8 cellular contexts compared by ENCODE assay signal in the genomic region with DNA sequence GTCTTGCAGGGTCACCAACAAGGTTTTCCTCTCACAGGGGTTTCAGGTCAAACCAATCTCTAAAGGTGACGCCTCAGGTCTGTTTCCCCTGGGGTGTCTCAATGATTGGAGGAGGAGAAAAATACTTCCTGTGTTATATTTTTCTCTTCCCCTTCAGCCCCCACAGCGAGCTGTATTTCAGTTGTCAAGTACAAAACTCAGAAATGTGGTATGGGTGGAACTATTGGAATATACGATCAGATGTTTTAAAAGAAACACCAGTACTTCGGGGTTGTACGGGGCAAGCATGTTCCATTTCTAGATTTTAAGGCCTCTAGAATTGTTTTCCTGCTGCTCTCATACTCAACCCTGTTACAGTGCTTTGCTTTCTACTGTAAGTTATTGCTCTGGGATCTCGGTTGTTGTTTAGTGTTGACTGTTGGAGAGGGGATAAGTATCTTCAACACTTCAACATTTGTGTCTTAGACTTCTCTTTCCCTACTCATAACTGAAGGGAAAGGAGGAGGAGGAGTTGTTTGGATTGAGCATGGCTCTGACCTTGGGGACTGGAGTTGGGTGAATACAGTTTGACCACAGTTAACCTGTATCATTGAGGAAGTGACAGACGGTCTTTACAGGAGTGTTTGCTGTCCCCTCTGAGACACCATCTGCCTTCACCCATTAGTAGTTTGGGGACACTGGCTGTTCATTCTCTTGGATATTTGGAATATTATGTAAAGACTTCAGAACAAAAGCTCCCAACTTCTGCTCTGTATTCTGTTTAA. TPM values are rescaled to one million over a fixed set of nuclear protein-coding genes. Genes with fewer than 3 reads are reported as not detected.
DNase-seq lines count a peak whose midpoint lies in the region; ATAC-seq and TF ChIP-seq lines count a peak whose summit lies in the region.

No MANE protein-coding gene starts in this region.

- intact Hi-C loops in Right ventricle myocardium superior (cut with DNase I), result loop anchor here (5.0 kb wide), 1 partner anchor 36 kb away; no protein-coding TSS in a partner anchor

- H3K27ac ChIP-seq in right atrium auricular region (peak overlapping the region; percentile 97 to 98), OCI-LY1 (ENCODE audit: low read depth, low read length, poor library complexity, severe bottlenecking) (no peak overlapping the region)

- H3K27me3 ChIP-seq in right atrium auricular region, result no peaks in the 10 kb centered on the region
- H3K27me3 ChIP-seq in OCI-LY1 (ENCODE audit: insufficient read depth, low read length), result no peaks in the 10 kb centered on the region
- H3K27me3 ChIP-seq in neuron (ENCODE audit: insufficient read depth, low read length), result peaks cover 20% of the 10 kb centered on the region

- no peaks in the 10 kb centered on the region for H3F3A ChIP-seq in OCI-LY1 (ENCODE audit: insufficient read depth, low read length)

- DNase-seq in right atrium auricular region (ENCODE audit: low spot score), result no peak
- DNase-seq in Right ventricle myocardium superior, result no peak
- peak; percentile 24 for DNase-seq in effector CD4-positive, alpha-beta T cell
- no peak for DNase-seq in activated CD8-positive, alpha-beta memory T cell treated with anti-CD3 and anti-CD28 coated beads, Interleukin-2, amount 50 U/mL, for 4 hours

- peaks cover 0 to 55% of the 10 kb centered on the region in 2 donors for H3K4me1 ChIP-seq in right atrium auricular region
- H3K4me1 ChIP-seq in OCI-LY1 (ENCODE audit: insufficient read depth, low read length, severe bottlenecking), result peaks cover 40% of the 10 kb centered on the region
- H3K4me1 ChIP-seq in neuron (ENCODE audit: insufficient read depth, low read length), result peaks cover 42% of the 10 kb centered on the region

- no peak for TF ChIP-seq CTCF in right atrium auricular region (IDR thresholded peaks at IDR 0.05)
- no peak for TF ChIP-seq CTCF in OCI-LY1 (IDR thresholded peaks at IDR 0.05; ENCODE audit: low read length)

- peak overlapping the region; percentile 97 for H3K4me2 ChIP-seq in OCI-LY1 (ENCODE audit: low read length)

- no peak for ATAC-seq in Right ventricle myocardium superior (ENCODE audit: poor library complexity)
- ATAC-seq in GM21526 (IDR thresholded peaks at IDR 0.05; ENCODE audit: low FRiP score, unreplicated experiment), result no peak
- no peak for ATAC-seq in HG02884 (IDR thresholded peaks at IDR 0.05; ENCODE audit: unreplicated experiment)

- no peaks in the 10 kb centered on the region for H4K20me1 ChIP-seq in OCI-LY1 (ENCODE audit: insufficient read depth, low read length)

- no peaks in the 10 kb centered on the region for H3K9me2 ChIP-seq in OCI-LY1 (ENCODE audit: low read depth, low read length)

- H2AFZ ChIP-seq in OCI-LY1 (ENCODE audit: low read length) (no peak overlapping the region), neuron (ENCODE audit: low read depth, low read length) (no peak overlapping the region)

- H3K9me3 ChIP-seq in right atrium auricular region (no peaks in the 10 kb centered on the region), OCI-LY1 (ENCODE audit: low read length) (no peaks in the 10 kb centered on the region), neuron (ENCODE audit: low read length) (no peaks in the 10 kb centered on the region)

- H3K4me3 ChIP-seq in right atrium auricular region (peak overlapping the region; percentile 80 to 96), OCI-LY1 (ENCODE audit: low read depth, low read length, poor library complexity, severe bottlenecking) (peak overlapping the region; percentile 77), neuron (ENCODE audit: low read length) (peak overlapping the region; percentile 82)

- H3K36me3 ChIP-seq in right atrium auricular region, result no peaks in the 10 kb centered on the region
- no peaks in the 10 kb centered on the region for H3K36me3 ChIP-seq in OCI-LY1 (ENCODE audit: insufficient read depth, low read length)
- no peaks in the 10 kb centered on the region for H3K36me3 ChIP-seq in neuron (ENCODE audit: insufficient read depth, low read length)

- H3K79me2 ChIP-seq in OCI-LY1 (ENCODE audit: insufficient read depth, low read length), result no peaks in the 10 kb centered on the region

- H3K9ac ChIP-seq in OCI-LY1 (ENCODE audit: low read length), result peak overlapping the region; percentile 71

RNA-seq across cellular contexts. Expression of a gene that starts 2.0 kb away (rescaled TPM):
- total RNA-seq in right atrium auricular region (100 to 1,000 TPM; 136 to 158 TPM), Right ventricle myocardium superior (200 TPM)

RNA-seq across cellular contexts. Expression of a gene that starts 51.3 kb away (rescaled TPM):
- 10 to 100 TPM; 16.5 to 20.6 TPM for total RNA-seq in right atrium auricular region
- 23.6 TPM for total RNA-seq in Right ventricle myocardium superior
